13 cellular contexts compared by ENCODE assay signal in genomic region chr4:139809207-139810157, GRCh38.
DNase-seq lines count a peak whose midpoint lies in the region; ATAC-seq and TF ChIP-seq lines count a peak whose summit lies in the region.
"Had no signal": no experiment of that assay in that cellular context is flagged by ENCODE, and none has a peak within 500 bp of the region (broad histone marks: within the 10 kb centered on the region; RNA-seq: fewer than 3 reads in every experiment).

No MANE protein-coding gene starts in this region.

- H3F3A ChIP-seq in GM23338 (replicated peaks; ENCODE audit: low read depth) = no peaks in the 10 kb centered on the region

- no TSS peak for BruUV-seq in mammary epithelial cell (replicated peaks; lab: Mats Ljungman, UMichigan)

- no peak for ATAC-seq in GM23338

- H4K20me1 ChIP-seq in GM23338 (replicated peaks; ENCODE audit: insufficient read depth) (no peaks in the 10 kb centered on the region), hepatocyte (ENCODE audit: insufficient read depth, poor library complexity, severe bottlenecking) (no peaks in the 10 kb centered on the region), mammary epithelial cell (ENCODE audit: insufficient read depth, low read length) (no peaks in the 10 kb centered on the region)

- dilution Hi-C loops in mammary epithelial cell (cut with HindIII; ENCODE audit: low sequenced_read_pairs) = no loop called here

- H3K9me2 ChIP-seq in GM23338 (ENCODE audit: insufficient read depth) (no peaks in the 10 kb centered on the region), hepatocyte (replicated peaks; ENCODE audit: insufficient read depth) (no peaks in the 10 kb centered on the region)

- H3K27ac ChIP-seq in GM23338 (ENCODE audit: low read depth) = no peak overlapping the region
- peak overlapping the region; percentile 12; the same call in 1 of the 2 replicates for H3K27ac ChIP-seq in SJSA1
- H3K27ac ChIP-seq in hepatocyte = peak overlapping the region; percentile 48
- no peak overlapping the region for H3K27ac ChIP-seq in mammary epithelial cell (ENCODE audit: insufficient read depth, low read depth, low read length)
- H3K27ac ChIP-seq: thoracic aorta had no signal

- intact Hi-C loops in mammary epithelial cell (cut with micrococcal nuclease) = no loop called here

- H3K9me3 ChIP-seq in SJSA1 (replicated peaks) (peaks cover 5% of the 10 kb centered on the region; the same call in 1 of the 2 replicates), hepatocyte (ENCODE audit: low read depth) (peaks cover 6% of the 10 kb centered on the region), mammary epithelial cell (replicated peaks; ENCODE audit: insufficient read depth, low read length) (no peaks in the 10 kb centered on the region)
- H3K9me3 ChIP-seq: thoracic aorta had no signal

- H3K9me3 Mint-ChIP-seq in GM23338 (peaks cover 5% of the 10 kb centered on the region; the same call in 1 of the 3 replicates), progenitor cell of endocrine pancreas (ENCODE audit: low read depth) (peaks cover 3% of the 10 kb centered on the region)
- H3K9me3 Mint-ChIP-seq: activated naive CD4-positive, alpha-beta T cell treated with anti-CD3 and anti-CD28 coated beads, Interleukin-2, amount 50 U/mL, for 24 hours had no signal

- H3K36me3 ChIP-seq in GM23338 (ENCODE audit: insufficient read depth) = no peaks in the 10 kb centered on the region; the same call in 1 of the 2 replicates
- no peaks in the 10 kb centered on the region for H3K36me3 ChIP-seq in SJSA1
- no peaks in the 10 kb centered on the region for H3K36me3 ChIP-seq in hepatocyte (replicated peaks; ENCODE audit: insufficient read depth, low read depth)
- no peaks in the 10 kb centered on the region for H3K36me3 ChIP-seq in mammary epithelial cell (ENCODE audit: insufficient read depth, low read length)
- H3K36me3 ChIP-seq: BE2C, breast epithelium, thoracic aorta had no signal

- H3K27ac Mint-ChIP-seq in GM23338 (peak overlapping the region; percentile 55; the same call in 1 of the 2 replicates), progenitor cell of endocrine pancreas (peak overlapping the region; percentile 87)
- H3K27ac Mint-ChIP-seq: activated naive CD4-positive, alpha-beta T cell treated with anti-CD3 and anti-CD28 coated beads, Interleukin-2, amount 50 U/mL, for 24 hours had no signal

- DNase-seq in GM23338 (ENCODE audit: low spot score) (no peak), SJSA1 (ENCODE audit: low read depth in 1 of 2, low spot score in 2 of 2) (peak in 1 of 2 experiments; percentile 47), hepatocyte (ENCODE audit: low spot score) (no peak), progenitor cell of endocrine pancreas (ENCODE audit: low spot score, unreplicated experiment) (no peak), mammary epithelial cell (no peak), DMS53 treated with DMSO at 0.1 percent for 48 hours (lab: John Stamatoyannopoulos, UW; ENCODE audit: unreplicated experiment) (no peak), NCI-H1092 treated with DMSO at 0.1 percent for 48 hours (lab: John Stamatoyannopoulos, UW) (no peak)
- no peak for DNase-seq in stimulated activated CD4-positive, alpha-beta T cell treated with anti-CD3 and anti-CD28 coated beads, Interleukin-1b, Interleukin-23, amount 100 ng/mL, for 48 hours
- DNase-seq: BE2C, SW 1271 had no signal

- no peak overlapping the region for H3K4me3 Mint-ChIP-seq in GM23338
- H3K4me3 Mint-ChIP-seq in progenitor cell of endocrine pancreas (ENCODE audit: low read depth) = peak overlapping the region; percentile 6
- H3K4me3 Mint-ChIP-seq: activated naive CD4-positive, alpha-beta T cell treated with anti-CD3 and anti-CD28 coated beads, Interleukin-2, amount 50 U/mL, for 24 hours had no signal

- H3K27me3 Mint-ChIP-seq in GM23338 (ENCODE audit: insufficient read depth, low read depth, poor library complexity) (no peaks in the 10 kb centered on the region), progenitor cell of endocrine pancreas (no peaks in the 10 kb centered on the region)
- H3K27me3 Mint-ChIP-seq: activated naive CD4-positive, alpha-beta T cell treated with anti-CD3 and anti-CD28 coated beads, Interleukin-2, amount 50 U/mL, for 24 hours had no signal

- H3K4me1 Mint-ChIP-seq in GM23338 (peaks cover 24% of the 10 kb centered on the region; the same call in 2 of the 3 replicates), progenitor cell of endocrine pancreas (ENCODE audit: low read depth) (peaks cover 25% of the 10 kb centered on the region)
- H3K4me1 Mint-ChIP-seq: activated naive CD4-positive, alpha-beta T cell treated with anti-CD3 and anti-CD28 coated beads, Interleukin-2, amount 50 U/mL, for 24 hours had no signal

- H3K4me2 ChIP-seq in GM23338 (no peak overlapping the region), hepatocyte (peak overlapping the region; percentile 19), mammary epithelial cell (ENCODE audit: insufficient read depth, low read depth, low read length) (no peak overlapping the region)

- CTCF ChIA-PET in mammary epithelial cell (lab: Charles Lee; ENCODE audit: low non-redundant PET) = no interaction called here

- in situ Hi-C loops in mammary epithelial cell (cut with MboI; ENCODE audit: low sequenced_read_pairs in 2 of 2) = no loop called here

- no peak for TF ChIP-seq CTCF in GM23338 (conservative IDR thresholded peaks at IDR 0.05; ENCODE audit: low read depth in 2 of 2)
- TF ChIP-seq CTCF in hepatocyte (IDR thresholded peaks at IDR 0.05; ENCODE audit: poor library complexity) = no peak
- TF ChIP-seq CTCF in progenitor cell of endocrine pancreas (IDR thresholded peaks at IDR 0.05; ENCODE audit: unreplicated experiment) = no peak
- TF ChIP-seq CTCF in mammary epithelial cell (conservative IDR thresholded peaks at IDR 0.05 in 1 of 2, IDR thresholded peaks at IDR 0.05 in 1 of 2; ENCODE audit: extremely low read depth in 1 of 2, insufficient read depth in 1 of 2, low read depth in 1 of 2, low read length in 2 of 2) = no peak

- no peak overlapping the region for H2AFZ ChIP-seq in GM23338
- H2AFZ ChIP-seq in hepatocyte = no peak overlapping the region
- H2AFZ ChIP-seq in mammary epithelial cell (ENCODE audit: low read depth, low read length) = no peak overlapping the region

- H3K4me1 ChIP-seq in GM23338 (ENCODE audit: insufficient read depth) (peaks cover 11% of the 10 kb centered on the region), SJSA1 (replicated peaks) (peaks cover 19% of the 10 kb centered on the region), hepatocyte (ENCODE audit: insufficient read depth) (peaks cover 24% of the 10 kb centered on the region), mammary epithelial cell (ENCODE audit: insufficient read depth, low read length) (peaks cover 3% of the 10 kb centered on the region)
- H3K4me1 ChIP-seq: breast epithelium had no signal

- no peak overlapping the region for H3K9ac ChIP-seq in mammary epithelial cell (ENCODE audit: insufficient read depth, low read length)

- H3K27me3 ChIP-seq in GM23338 (ENCODE audit: insufficient read depth) (no peaks in the 10 kb centered on the region), SJSA1 (replicated peaks) (no peaks in the 10 kb centered on the region), hepatocyte (no peaks in the 10 kb centered on the region), mammary epithelial cell (ENCODE audit: insufficient read depth, low read length) (peaks cover 4% of the 10 kb centered on the region)
- H3K27me3 ChIP-seq: BE2C, breast epithelium had no signal

- H3K79me2 ChIP-seq in GM23338 (replicated peaks; ENCODE audit: insufficient read depth) (no peaks in the 10 kb centered on the region), hepatocyte (peaks cover 9% of the 10 kb centered on the region), mammary epithelial cell (ENCODE audit: insufficient read depth, low read length) (no peaks in the 10 kb centered on the region)

- H3K4me3 ChIP-seq in GM23338 (no peak overlapping the region), SJSA1 (no peak overlapping the region), hepatocyte (no peak overlapping the region), mammary epithelial cell (replicated peaks in 1 of 3; ENCODE audit: insufficient read depth in 1 of 3, low read depth in 2 of 3, low read length in 3 of 3) (no peak overlapping the region)
- H3K4me3 ChIP-seq: breast epithelium, thoracic aorta had no signal

- WGBS in hepatocyte (ENCODE audit: low lambda C conversion rate, missing lambda C conversion rate) = 55% methylated on average over 11 of the region's 11 CpGs
- 91% methylated on average over 10 of the region's 11 CpGs for WGBS in mammary epithelial cell (ENCODE audit: low coverage, missing lambda C conversion rate)

- H3K36me3 Mint-ChIP-seq in GM23338 (ENCODE audit: low read depth) (peaks cover 3% of the 10 kb centered on the region; the same call in 2 of the 3 replicates), progenitor cell of endocrine pancreas (ENCODE audit: insufficient read depth) (peaks cover 11% of the 10 kb centered on the region)

TF ChIP-seq in GM23338, 12 proteins besides CTCF, POLR2A, EP300 and RAD21 (continues in another document):
- TF ChIP-seq JUNB (IDR thresholded peaks at IDR 0.05; ENCODE audit: unreplicated experiment) (no peak), EZH2phosphoT487 (IDR thresholded peaks at IDR 0.05; ENCODE audit: unreplicated experiment) (no peak), STAT1 (IDR thresholded peaks at IDR 0.05; ENCODE audit: unreplicated experiment) (no peak), ETS1 (IDR thresholded peaks at IDR 0.05) (no peak), ZNF114 (CRISPR knock-in tag; IDR thresholded peaks at IDR 0.05) (no peak)

Comparison
In these comparisons a context has a peak if more than half of its experiments do, and no peak if none do; other contexts are left out.
1. H3K27ac ChIP-seq: peak in SJSA1 (single experiment) and hepatocyte (single experiment); none in GM23338 (single experiment) and mammary epithelial cell (single experiment).